14 cellular contexts compared by ENCODE assay signal in genomic region chr15:78761891-78762385, GRCh38. TPM values are rescaled to one million over a fixed set of nuclear protein-coding genes. Genes with fewer than 3 reads are reported as not detected.
A peak's percentile ranks its signal among the peaks of the same experiment; 100 is the strongest.
DNase-seq lines count a peak whose midpoint lies in the region; ATAC-seq, FAIRE-seq and TF ChIP-seq lines count a peak whose summit lies in the region.
"Had no signal": no experiment of that assay in that cellular context is flagged by ENCODE, and none has a peak within 500 bp of the region (broad histone marks: within the 10 kb centered on the region; RNA-seq: fewer than 3 reads in every experiment).

No MANE protein-coding gene starts in this region.

- H3K27me3 ChIP-seq in CD8-positive, alpha-beta T cell (ENCODE audit: insufficient read depth, low read length): no peaks in the 10 kb centered on the region
- no peaks in the 10 kb centered on the region for H3K27me3 ChIP-seq in GM12878 (replicated peaks in 1 of 2; ENCODE audit: control insufficient read depth in 2 of 2, insufficient read depth in 2 of 2, low read length in 1 of 2)
- no peaks in the 10 kb centered on the region for H3K27me3 ChIP-seq in neutrophil

- CTCF ChIA-PET in CD8-positive, alpha-beta T cell (lab: Charles Lee): interaction anchor here (1.1 to 1.5 kb wide), 2 partner anchors 10 to 50 kb away, joined by 3 read pairs; no protein-coding TSS in a partner anchor
- CTCF ChIA-PET in GM12878 (lab: Yijun Ruan, JAX): no interaction called here

- H3K27ac Mint-ChIP-seq in CD8-positive, alpha-beta T cell: peak overlapping the region; percentile 85

- TF ChIP-seq CTCF in CD8-positive, alpha-beta T cell (IDR thresholded peaks at IDR 0.05): no peak
- no peak for TF ChIP-seq CTCF in GM12878 (IDR thresholded peaks at IDR 0.05 in 2 of 3, conservative IDR thresholded peaks at IDR 0.05 in 1 of 3; ENCODE audit: control insufficient read depth in 2 of 3, extremely low read depth in 1 of 3, insufficient read depth in 1 of 3, low read depth in 3 of 3, low read length in 3 of 3)
- TF ChIP-seq CTCF in neutrophil (IDR thresholded peaks at IDR 0.05): no peak

- FAIRE-seq in GM12878 (lab: Jason Lieb, UNC): no peak
- FAIRE-seq in GM12891 (lab: Jason Lieb, UNC): no peak
- FAIRE-seq: frontal cortex had no signal

- H3K4me1 Mint-ChIP-seq in CD8-positive, alpha-beta T cell (ENCODE audit: low read depth): peaks cover 26% of the 10 kb centered on the region

- H3K9me3 ChIP-seq in CD8-positive, alpha-beta T cell (ENCODE audit: low read length): no peaks in the 10 kb centered on the region
- H3K9me3 ChIP-seq in KOPT-K1 (ENCODE audit: insufficient read depth, low read length, poor library complexity, severe bottlenecking): no peaks in the 10 kb centered on the region
- H3K9me3 ChIP-seq in GM12878 (replicated peaks; ENCODE audit: control insufficient read depth, insufficient read depth, low read length): no peaks in the 10 kb centered on the region
- no peaks in the 10 kb centered on the region for H3K9me3 ChIP-seq in neutrophil
- H3K9me3 ChIP-seq: Caco-2 had no signal

- peak overlapping the region; percentile 45 for H3K4me3 ChIP-seq in CD8-positive, alpha-beta T cell (ENCODE audit: low read depth, low read length)
- H3K4me3 ChIP-seq in GM12878 (no peak overlapping the region), neutrophil (ENCODE audit: low read depth in 1 of 2, low read length in 1 of 2) (peak overlapping the region; percentile 32 to 34)

- no peaks in the 10 kb centered on the region for H3K27me3 Mint-ChIP-seq in CD8-positive, alpha-beta T cell (ENCODE audit: low read depth)

- POLR2A ChIA-PET in CD8-positive, alpha-beta T cell (lab: Charles Lee): interaction anchor here (1.9 kb wide), 1 partner anchor 49 kb away, joined by 6 read pairs; the partner anchor contains the start of gene ADAMTS7
- POLR2A ChIA-PET in GM12878 (lab: Charles Lee): no interaction called here

- H3K36me3 Mint-ChIP-seq in CD8-positive, alpha-beta T cell: no peaks in the 10 kb centered on the region

- H4K20me1 ChIP-seq in GM12878 (ENCODE audit: control insufficient read depth, insufficient read depth): no peaks in the 10 kb centered on the region

- peak overlapping the region; percentile 39 for H3K27ac ChIP-seq in CD8-positive, alpha-beta T cell (ENCODE audit: low read depth, low read length)
- H3K27ac ChIP-seq in KOPT-K1 (ENCODE audit: low read depth, low read length, poor library complexity, severe bottlenecking) (peak overlapping the region; percentile 99), GM12878 (ENCODE audit: control insufficient read depth, insufficient read depth) (peak overlapping the region; percentile 68), neutrophil (peak overlapping the region; percentile 68)

- SMC1A ChIA-PET in GM12878 (lab: Charles Lee; ENCODE audit: uncharacterized antibody, unreplicated experiment): no interaction called here

- BruUV-seq in GM12878 (replicated peaks; lab: Mats Ljungman, UMichigan): no TSS peak

- no peak overlapping the region for H3K9ac ChIP-seq in GM12878 (ENCODE audit: control insufficient read depth, insufficient read depth, low read length)

- no peak overlapping the region for H3K4me2 ChIP-seq in GM12878 (ENCODE audit: control insufficient read depth, insufficient read depth)

- WGBS in GM12878 (ENCODE audit: insufficient coverage, insufficient replicate concordance, low lambda C conversion rate, missing lambda C conversion rate): 52% methylated on average over 3 of the region's 3 CpGs

- no peaks in the 10 kb centered on the region for H3K36me3 ChIP-seq in CD8-positive, alpha-beta T cell (ENCODE audit: insufficient read depth, low read length)
- no peaks in the 10 kb centered on the region for H3K36me3 ChIP-seq in KOPT-K1 (ENCODE audit: insufficient read depth, low read length)
- no peaks in the 10 kb centered on the region; a peak in 1 of 4 replicates for H3K36me3 ChIP-seq in GM12878 (ENCODE audit: control insufficient read depth in 2 of 2, insufficient read depth in 2 of 2, low read length in 1 of 2)
- no peaks in the 10 kb centered on the region for H3K36me3 ChIP-seq in neutrophil

- no peaks in the 10 kb centered on the region for H3K79me2 ChIP-seq in GM12878 (ENCODE audit: control insufficient read depth, insufficient read depth, low read length)

- intact Hi-C loops in CD8-positive, alpha-beta T cell (cut with DNase I, micrococcal nuclease): loop anchor here in 1 of 2 experiments (5.0 kb wide), 2 partner anchors 110 to 325 kb away; partner anchors contain the start of genes IREB2 and MORF4L1
- intact Hi-C loops in GM12878 (cut with micrococcal nuclease; ENCODE audit: unreplicated experiment): no loop called here

- ATAC-seq in CD8-positive, alpha-beta T cell: no peak
- no peak for ATAC-seq in GM12878
- ATAC-seq in GM18519 (IDR thresholded peaks at IDR 0.05; ENCODE audit: low FRiP score, unreplicated experiment): no peak

- in situ Hi-C loops in GM12878 (cut with MboI): no loop called here

- TF ChIP-seq RAD21 in GM12878 (IDR thresholded peaks at IDR 0.05; ENCODE audit: insufficient read depth, low read depth, low read length): no peak

- H2AFZ ChIP-seq in GM12878 (ENCODE audit: control insufficient read depth, low read depth, low read length): peak overlapping the region; percentile 68

- no peak for TF ChIP-seq EP300 in GM12878 (IDR thresholded peaks at IDR 0.05; ENCODE audit: borderline replicate concordance in 1 of 2, control insufficient read depth in 1 of 2, low read depth in 2 of 2, low read length in 2 of 2)

- TF ChIP-seq POLR2A in GM12878 (IDR thresholded peaks at IDR 0.05; ENCODE audit: low read depth, low read length) (no peak), GM12891 (IDR thresholded peaks at IDR 0.05; ENCODE audit: low read depth, low read length) (no peak)

- H3K4me3 Mint-ChIP-seq in CD8-positive, alpha-beta T cell: peak overlapping the region; percentile 55

- RAD21 ChIA-PET in GM12878 (lab: Charles Lee; ENCODE audit: unreplicated experiment): interaction anchor here (1.0 kb wide), 1 partner anchor 80 kb away, joined by 3 read pairs; no protein-coding TSS in a partner anchor

- DNase-seq in CD8-positive, alpha-beta T cell: no peak
- no peak for DNase-seq in GM12878 (ENCODE audit: low read depth, low spot score)
- no peak for DNase-seq in Kasumi-1 (lab: John Stamatoyannopoulos, UW)
- no peak for DNase-seq in cerebellar cortex (ENCODE audit: low spot score)
- no peak for DNase-seq in GM12891 (ENCODE audit: insufficient read length, low spot score)
- DNase-seq: GOT3, NCI-H1092 treated with DMSO at 0.1 percent for 48 hours, NCI-H524 treated with DMSO at 0.1 percent for 48 hours, SIG-M5 had no signal

- no peaks in the 10 kb centered on the region for H3K9me3 Mint-ChIP-seq in CD8-positive, alpha-beta T cell

- H3K4me1 ChIP-seq in CD8-positive, alpha-beta T cell (ENCODE audit: insufficient read depth, low read length): peaks cover 20% of the 10 kb centered on the region
- H3K4me1 ChIP-seq in GM12878 (ENCODE audit: control insufficient read depth, insufficient read depth, low read length) (peaks cover 38% of the 10 kb centered on the region), neutrophil (ENCODE audit: control insufficient read depth in 1 of 2, insufficient read depth in 1 of 2, low read depth in 1 of 2, low read length in 1 of 2) (peaks cover 23 to 34% of the 10 kb centered on the region in 2 experiments)
- H3K4me1 ChIP-seq: Caco-2 had no signal

TF ChIP-seq in GM12891, 5 proteins besides CTCF, POLR2A, EP300 and RAD21:
- no peak for TF ChIP-seq POU2F2 (IDR thresholded peaks at IDR 0.05; ENCODE audit: low read depth, low read length)
- TF ChIP-seq SPI1 (IDR thresholded peaks at IDR 0.05; ENCODE audit: low read depth, low read length): no peak
- no peak for TF ChIP-seq PAX5 (IDR thresholded peaks at IDR 0.05; ENCODE audit: insufficient read depth, low read length, severe bottlenecking)
TF ChIP-seq in GM12891: peak in this region for 0.

RNA-seq across cellular contexts. Expression of gene ADAMTS7, which starts 49.3 kb away (rescaled TPM):
- total RNA-seq in CD8-positive, alpha-beta T cell: not detected
- total RNA-seq in GM12878 (2013; cell fraction: nucleolus; rRNA removed): not detected in 2 replicates
- total RNA-seq in GM12878 (2014; rRNA removed) (0.22 TPM in 1 of 2 replicates, not detected in the other), GM12878 (2014; rRNA removed; fragmentation: Illumina TruSeq; extraction: Trizol) (0.09 TPM in 1 of 2 replicates, not detected in the other), GM12878 (2021) (0.08 and 0.28 TPM in 2 replicates)
- polyA plus RNA-seq in GM12878 (2011; ENCODE audit: low read depth): 0.07 TPM
- polyA plus RNA-seq in GM12878 (2011; rRNA removed) (not detected in 2 replicates), GM12878 (2014; fragmentation: Illumina TruSeq; extraction: Trizol) (0.03 TPM in 1 of 2 replicates, not detected in the other), GM12878 (2014; fragmentation: Nextera tagmentation; extraction: Ambion mirVana) (not detected), GM12878 (2014; rRNA removed) (0.09 and 0.16 TPM in 2 replicates), GM12878 (2016; fragmentation: Nextera tagmentation; extraction: Ambion mirVana) (under 1 TPM in 1 of 2 experiments, not detected in 1; 0.04 TPM)
- polyA plus RNA-seq in GM12878 (2011; cell fraction: cytosol; rRNA removed): 0.06 TPM in 1 of 2 replicates, not detected in the other
- polyA plus RNA-seq in GM12878 (2011; cell fraction: nucleus; rRNA removed): 0.12 and 0.35 TPM in 2 replicates
- polyA plus RNA-seq in GM12878 (2012): 0.24 and 0.48 TPM in 2 replicates
- polyA minus RNA-seq in GM12878 (2011; rRNA and poly(A)+ RNA removed): not detected in 2 replicates
- not detected in 2 replicates for polyA minus RNA-seq in GM12878 (2011; cell fraction: cytosol; rRNA and poly(A)+ RNA removed)
- polyA minus RNA-seq in GM12878 (2011; cell fraction: nucleus; rRNA and poly(A)+ RNA removed): not detected in 2 replicates
- polyA plus RNA-seq in GM12891 (2012; ENCODE audit: low read depth, missing spikeins): 0.33 TPM

Comparison
In these comparisons a context has a peak if more than half of its experiments do, and no peak if none do; other contexts are left out.
1. H3K27ac ChIP-seq: peak in every context shown above with its lines; median percentile 99 in KOPT-K1; 68 in GM12878; 68 in neutrophil; 39 in CD8-positive, alpha-beta T cell.